8 cellular contexts compared by ENCODE assay signal in the genomic region with DNA sequence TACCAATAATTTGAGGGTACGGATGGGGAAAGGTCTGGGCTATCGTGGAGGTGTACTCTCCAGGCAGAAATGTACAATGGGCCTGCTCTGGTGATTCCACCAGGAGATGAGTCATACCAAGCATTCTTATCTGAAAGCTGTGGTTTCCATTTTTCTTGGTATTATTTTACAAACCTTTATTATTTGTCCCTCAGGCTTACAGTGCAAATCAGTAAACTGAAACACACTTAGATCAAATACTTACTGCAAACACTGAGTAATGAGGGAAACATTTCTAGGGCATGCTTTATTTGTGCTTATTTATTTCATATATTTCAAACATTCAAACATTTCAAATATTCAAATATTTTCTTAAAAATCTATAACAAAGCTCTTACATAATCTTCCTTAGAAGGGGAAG.
DNase-seq lines count a peak whose midpoint lies in the region; ATAC-seq, FAIRE-seq and TF ChIP-seq lines count a peak whose summit lies in the region.

No MANE protein-coding gene starts in this region.

- no peaks in the 10 kb centered on the region for H3K4me1 Mint-ChIP-seq in naive thymus-derived CD8-positive, alpha-beta T cell

- H2AFZ ChIP-seq in GM23248 (no peak overlapping the region), MM.1S (ENCODE audit: low read length) (no peak overlapping the region)

- H3K4me2 ChIP-seq in GM23248 (ENCODE audit: unreplicated experiment): peak overlapping the region; percentile 20
- no peak overlapping the region for H3K4me2 ChIP-seq in MM.1S (ENCODE audit: low read depth, low read length)

- 0 out of 2 replicates have a peak overlapping the region, but pooled peaks have one; percentile 53 for H3K27ac ChIP-seq in GM23248
- no peak overlapping the region for H3K27ac ChIP-seq in MM.1S (ENCODE audit: low read length)

- POLR2A ChIA-PET in naive thymus-derived CD8-positive, alpha-beta T cell (lab: Charles Lee): no interaction called here

- in situ Hi-C loops in GM23248 (cut with MboI): no loop called here

- H3K36me3 ChIP-seq in GM23248 (ENCODE audit: low read depth): no peaks in the 10 kb centered on the region
- H3K36me3 ChIP-seq in MM.1S (replicated peaks; ENCODE audit: insufficient read depth, low read length): no peaks in the 10 kb centered on the region

- H3K4me3 ChIP-seq in GM23248 (no peak overlapping the region), fibroblast of the aortic adventitia (ENCODE audit: low read depth, low read length) (no peak overlapping the region), MM.1S (ENCODE audit: low read length) (no peak overlapping the region)

- peak; percentile 4 for DNase-seq in GM12892 (ENCODE audit: insufficient read length)
- DNase-seq in GM23248: peak; percentile 75
- peak; percentile 67 for DNase-seq in HT1080 (ENCODE audit: low read depth)
- peak; percentile 74 for DNase-seq in fibroblast of the aortic adventitia (ENCODE audit: low read depth)
- DNase-seq in NCI-H748 treated with DMSO at 0.1 percent for 48 hours (lab: John Stamatoyannopoulos, UW): no peak
- DNase-seq in MM.1S: no peak
- no peak for DNase-seq in GOT3 (lab: John Stamatoyannopoulos, UW)
- DNase-seq in naive thymus-derived CD8-positive, alpha-beta T cell: no peak

- H3K27me3 ChIP-seq in GM23248 (replicated peaks; ENCODE audit: insufficient read depth) (no peaks in the 10 kb centered on the region), MM.1S (replicated peaks; ENCODE audit: insufficient read depth, low read length) (no peaks in the 10 kb centered on the region)

- no peak for TF ChIP-seq CTCF in fibroblast of the aortic adventitia (IDR thresholded peaks at IDR 0.05; ENCODE audit: insufficient read depth, low read length)
- no peak for TF ChIP-seq CTCF in MM.1S (IDR thresholded peaks at IDR 0.05; ENCODE audit: low read length)

- H3K9me3 Mint-ChIP-seq in naive thymus-derived CD8-positive, alpha-beta T cell: peaks cover 0 to 16% (median 7%) of the 10 kb centered on the region in 9 donors

- peaks cover 0 to 8% (median 0%) of the 10 kb centered on the region in 5 donors for H3K27me3 Mint-ChIP-seq in naive thymus-derived CD8-positive, alpha-beta T cell

- no peaks in the 10 kb centered on the region for H3K9me2 ChIP-seq in GM23248 (ENCODE audit: insufficient read depth)
- H3K9me2 ChIP-seq in MM.1S (replicated peaks; ENCODE audit: insufficient read depth, low read length): no peaks in the 10 kb centered on the region

- no peak for ATAC-seq in naive thymus-derived CD8-positive, alpha-beta T cell

- H3K79me2 ChIP-seq in GM23248 (ENCODE audit: insufficient read depth) (no peaks in the 10 kb centered on the region), MM.1S (ENCODE audit: low read length) (no peaks in the 10 kb centered on the region)

- H3K4me1 ChIP-seq in GM23248 (ENCODE audit: insufficient read depth): peaks cover 26% of the 10 kb centered on the region
- no peaks in the 10 kb centered on the region for H3K4me1 ChIP-seq in MM.1S (ENCODE audit: low read length)

- H3K36me3 Mint-ChIP-seq in naive thymus-derived CD8-positive, alpha-beta T cell: no peaks in the 10 kb centered on the region

- no peak overlapping the region for H3K4me3 Mint-ChIP-seq in naive thymus-derived CD8-positive, alpha-beta T cell

- H4K20me1 ChIP-seq in GM23248 (ENCODE audit: insufficient read depth) (no peaks in the 10 kb centered on the region), MM.1S (ENCODE audit: insufficient read depth, low read length) (no peaks in the 10 kb centered on the region)

- no peak for FAIRE-seq in GM12892 (lab: Jason Lieb, UNC)

- H3K27ac Mint-ChIP-seq in naive thymus-derived CD8-positive, alpha-beta T cell: no peak overlapping the region

- 80 to 82% methylated on average over 2 of the region's 2 CpGs for WGBS in GM23248 (ENCODE audit: low coverage in 1 of 2, low lambda C conversion rate in 2 of 2, missing lambda C conversion rate in 2 of 2), 2 experiments

- no peak for TF ChIP-seq POLR2A in GM12892 (IDR thresholded peaks at IDR 0.05; ENCODE audit: low read depth, low read length)

- no peaks in the 10 kb centered on the region for H3K9me3 ChIP-seq in GM23248 (ENCODE audit: low read depth)
- no peaks in the 10 kb centered on the region for H3K9me3 ChIP-seq in MM.1S (replicated peaks; ENCODE audit: insufficient read depth, low read length)

- H3F3A ChIP-seq in GM23248 (ENCODE audit: insufficient read depth) (peaks cover 28% of the 10 kb centered on the region), MM.1S (ENCODE audit: insufficient read depth, low read length) (no peaks in the 10 kb centered on the region)

- H3K9ac ChIP-seq in GM23248 (no peak overlapping the region), MM.1S (ENCODE audit: low read length) (no peak overlapping the region)

Comparison
In these comparisons a context has a peak if more than half of its experiments do, and no peak if none do; other contexts are left out.
1. DNase-seq: peak in GM12892 (single experiment), GM23248 (single experiment), HT1080 (single experiment) and fibroblast of the aortic adventitia (single experiment); none in NCI-H748 treated with DMSO at 0.1 percent for 48 hours (single experiment), MM.1S (single experiment), GOT3 (single experiment) and naive thymus-derived CD8-positive, alpha-beta T cell (0 of 10).